In genomic region chr1:1793481-1794244, GRCh38 we compare ENCODE assay signal across 17 cellular contexts. TPM values are rescaled to one million over a fixed set of nuclear protein-coding genes. Genes with fewer than 3 reads are reported as not detected.
DNase-seq lines count a peak whose midpoint lies in the region; ATAC-seq and TF ChIP-seq lines count a peak whose summit lies in the region.
"Had no signal": no experiment of that assay in that cellular context is flagged by ENCODE, and none has a peak within 500 bp of the region (broad histone marks: within the 10 kb centered on the region; RNA-seq: fewer than 3 reads in every experiment).

No MANE protein-coding gene starts in this region.

- H3K27me3 ChIP-seq in cardiac muscle cell (no peaks in the 10 kb centered on the region), heart right ventricle (no peaks in the 10 kb centered on the region)
- H3K27me3 ChIP-seq: adrenal gland, sigmoid colon had no signal

- H3K4me3 ChIP-seq in cardiac muscle cell, result no peak overlapping the region
- H3K4me3 ChIP-seq in heart right ventricle, result no peak overlapping the region
- H3K4me3 ChIP-seq: adrenal gland, sigmoid colon had no signal

- no peaks in the 10 kb centered on the region for H3K9me3 Mint-ChIP-seq in activated T-helper 17 cell treated with anti-CD3 and anti-CD28 coated beads, Interleukin-2, amount 50 U/mL, for 72 hours
- no peaks in the 10 kb centered on the region for H3K9me3 Mint-ChIP-seq in memory B cell

- no peak for DNase-seq in cardiac muscle cell (ENCODE audit: low read depth in 1 of 2, low spot score in 1 of 2)
- DNase-seq in heart right ventricle, result no peak
- DNase-seq in memory B cell (ENCODE audit: low spot score in 2 of 2), result no peak
- DNase-seq in effector CD4-positive, alpha-beta T cell, result no peak
- no peak for DNase-seq in DMS 273 treated with DMSO at 0.1 percent for 48 hours (lab: John Stamatoyannopoulos, UW)
- no peak for DNase-seq in RKO (ENCODE audit: low spot score)
- DNase-seq: adrenal gland; central memory CD4-positive, alpha-beta T cell; GDM1; NCI-H1694 treated with DMSO at 0.1 percent for 48 hours; occipital lobe; SHP77; sigmoid colon had no signal

- 90 to 93% methylated on average over 17 of the region's 17 CpGs for WGBS in heart right ventricle, 2 donors

- no peaks in the 10 kb centered on the region for H3K27me3 Mint-ChIP-seq in activated T-helper 17 cell treated with anti-CD3 and anti-CD28 coated beads, Interleukin-2, amount 50 U/mL, for 72 hours
- H3K27me3 Mint-ChIP-seq in memory B cell, result no peaks in the 10 kb centered on the region

- H3K4me3 Mint-ChIP-seq in activated T-helper 17 cell treated with anti-CD3 and anti-CD28 coated beads, Interleukin-2, amount 50 U/mL, for 72 hours, result no peak overlapping the region
- H3K4me3 Mint-ChIP-seq in memory B cell, result no peak overlapping the region

- peaks cover 99% of the 10 kb centered on the region for H3K36me3 Mint-ChIP-seq in activated T-helper 17 cell treated with anti-CD3 and anti-CD28 coated beads, Interleukin-2, amount 50 U/mL, for 72 hours (ENCODE audit: low read depth)
- H3K36me3 Mint-ChIP-seq in memory B cell, result peaks cover 33% of the 10 kb centered on the region

- H3K27ac ChIP-seq in cardiac muscle cell (peak overlapping the region; percentile 13), heart right ventricle (no peak overlapping the region)
- H3K27ac ChIP-seq: adrenal gland, sigmoid colon had no signal

- TF ChIP-seq CTCF in cardiac muscle cell (IDR thresholded peaks at IDR 0.05; ENCODE audit: low read depth, low read length) (no peak), heart right ventricle (IDR thresholded peaks at IDR 0.05) (no peak)

- no peaks in the 10 kb centered on the region for H3K4me1 ChIP-seq in cardiac muscle cell (ENCODE audit: low read depth)
- H3K4me1 ChIP-seq in heart right ventricle, result peaks cover under 1 to 8% (median 6%) of the 10 kb centered on the region in 9 donors
- H3K4me1 ChIP-seq: adrenal gland, sigmoid colon had no signal

- no peaks in the 10 kb centered on the region for H3K4me1 Mint-ChIP-seq in activated T-helper 17 cell treated with anti-CD3 and anti-CD28 coated beads, Interleukin-2, amount 50 U/mL, for 72 hours
- H3K4me1 Mint-ChIP-seq in memory B cell, result peaks cover 17% of the 10 kb centered on the region

- peaks cover 31% of the 10 kb centered on the region for H3K36me3 ChIP-seq in cardiac muscle cell
- peaks cover 0 to 100% (median 42%) of the 10 kb centered on the region in 9 donors for H3K36me3 ChIP-seq in heart right ventricle

- H3K27ac Mint-ChIP-seq in activated T-helper 17 cell treated with anti-CD3 and anti-CD28 coated beads, Interleukin-2, amount 50 U/mL, for 72 hours, result peak overlapping the region; percentile 44
- H3K27ac Mint-ChIP-seq in memory B cell, result peak overlapping the region; percentile 80

- no peak for ATAC-seq in heart right ventricle
- ATAC-seq in activated T-helper 17 cell treated with anti-CD3 and anti-CD28 coated beads, Interleukin-2, amount 50 U/mL, for 72 hours (replicated peaks), result no peak
- ATAC-seq in memory B cell (ENCODE audit: low read depth), result no peak
- ATAC-seq in GM19452 (IDR thresholded peaks at IDR 0.05; ENCODE audit: unreplicated experiment), result no peak
- ATAC-seq: activated CD4-positive, CD25-positive, alpha-beta regulatory T cell treated with anti-CD3 and anti-CD28 coated beads, Interleukin-2, amount 50 U/mL, for 24 hours; HepG2 had no signal

- intact Hi-C loops in heart right ventricle (cut with DNase I), result loop anchor here in 1 of 10 donors (10.0 kb wide), 1 partner anchor 101 kb away; the partner anchor contains the start of gene GNB1

- no peaks in the 10 kb centered on the region for H3K9me3 ChIP-seq in cardiac muscle cell (ENCODE audit: low read depth)
- no peaks in the 10 kb centered on the region for H3K9me3 ChIP-seq in heart right ventricle
- H3K9me3 ChIP-seq: adrenal gland, sigmoid colon had no signal

RNA-seq across cellular contexts. Expression of gene NADK, which starts 15.4 kb away (rescaled TPM):
- 49.2 and 71.2 TPM in 2 replicates for total RNA-seq in cardiac muscle cell
- polyA plus RNA-seq in cardiac muscle cell, result 42.7 and 45.2 TPM in 2 replicates
- 10 to 100 TPM; 15.2 to 40.2 (median 21.9) TPM for total RNA-seq in heart right ventricle
- polyA plus RNA-seq in heart right ventricle, result 10 to 100 TPM; 26.2 to 37.5 TPM
- 10 to 100 TPM; 39.0 to 90.2 TPM for total RNA-seq in activated T-helper 17 cell treated with anti-CD3 and anti-CD28 coated beads, Interleukin-2, amount 50 U/mL, for 72 hours
